In the genomic region with DNA sequence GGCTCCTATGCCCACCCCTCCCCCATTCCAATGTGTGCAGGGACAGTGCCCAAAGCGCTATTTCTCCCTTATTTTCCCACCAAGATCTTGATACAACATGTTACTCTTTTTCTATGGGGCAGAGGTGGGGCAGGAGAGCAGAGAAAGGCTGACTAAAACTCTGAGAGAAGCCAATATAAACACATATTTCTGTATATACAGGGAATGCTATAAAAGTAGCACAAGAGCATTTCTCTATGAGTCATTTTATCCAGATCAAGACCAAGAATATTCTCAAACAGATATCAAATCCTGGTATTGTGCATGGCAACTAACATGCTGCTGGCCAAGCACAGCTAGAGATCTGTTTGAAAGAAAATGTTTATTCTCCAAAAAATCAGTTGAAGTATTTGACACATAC, we compare ENCODE assay signal across 15 cellular contexts. TPM values are rescaled to one million over a fixed set of nuclear protein-coding genes. Genes with fewer than 3 reads are reported as not detected.
DNase-seq lines count a peak whose midpoint lies in the region; ATAC-seq and TF ChIP-seq lines count a peak whose summit lies in the region.
"Had no signal": no experiment of that assay in that cellular context is flagged by ENCODE, and none has a peak within 500 bp of the region (broad histone marks: within the 10 kb centered on the region; RNA-seq: fewer than 3 reads in every experiment).

No MANE protein-coding gene starts in this region.

- DNase-seq in MCF 10A (ENCODE audit: unreplicated experiment) = peak; percentile 89
- DNase-seq in breast epithelium (ENCODE audit: low spot score in 2 of 2) = no peak
- no peak for DNase-seq in T-helper 17 cell
- DNase-seq in fibroblast of mammary gland (ENCODE audit: low read depth) = peak; percentile 82
- DNase-seq in thoracic aorta (ENCODE audit: low spot score) = no peak
- DNase-seq in NOMO-1 treated with dmso at 0.1 percent for 144 hours (lab: John Stamatoyannopoulos, UW; ENCODE audit: unreplicated experiment) = no peak
- no peak for DNase-seq in Karpas-422
- DNase-seq in GM13977 (ENCODE audit: low spot score) = no peak
- DNase-seq: activated CD8-positive, alpha-beta T cell treated with anti-CD3 and anti-CD28 coated beads for 36 hours; BE2C; hypothalamus; KBM-7; NCI-H446 treated with DMSO at 0.1 percent for 48 hours; spleen had no signal

- no peaks in the 10 kb centered on the region; the same call in 1 of the 2 replicates for H4K20me1 ChIP-seq in Karpas-422 (ENCODE audit: insufficient read depth, low read depth, low read length)

- H3K4me1 ChIP-seq in breast epithelium (no peaks in the 10 kb centered on the region), thoracic aorta (ENCODE audit: control insufficient read depth in 1 of 2, low read depth in 2 of 2) (peaks cover 55 to 69% of the 10 kb centered on the region in 2 donors), Karpas-422 (ENCODE audit: low read length) (peaks cover 28% of the 10 kb centered on the region)
- H3K4me1 ChIP-seq: BE2C had no signal

- H3K27me3 Mint-ChIP-seq in MCF 10A (ENCODE audit: insufficient read depth, unreplicated experiment) (no peaks in the 10 kb centered on the region), T-helper 17 cell (no peaks in the 10 kb centered on the region)
- H3K27me3 Mint-ChIP-seq: activated CD8-positive, alpha-beta T cell treated with anti-CD3 and anti-CD28 coated beads for 36 hours had no signal

- H3K27me3 ChIP-seq in breast epithelium = no peaks in the 10 kb centered on the region
- no peaks in the 10 kb centered on the region for H3K27me3 ChIP-seq in thoracic aorta (replicated peaks; ENCODE audit: insufficient read depth)
- no peaks in the 10 kb centered on the region for H3K27me3 ChIP-seq in Karpas-422 (ENCODE audit: low read length)
- H3K27me3 ChIP-seq: BE2C, spleen had no signal

- no peak for TF ChIP-seq POLR2A in breast epithelium (IDR thresholded peaks at IDR 0.05)

- H3K27ac ChIP-seq in breast epithelium (no peak overlapping the region), thoracic aorta (peak overlapping the region in 1 of 2 donors; percentile 58), Karpas-422 (ENCODE audit: low read length) (no peak overlapping the region)

- no peak for ATAC-seq in T-helper 17 cell
- no peak for ATAC-seq in thoracic aorta (ENCODE audit: insufficient number of reproducible peaks, low FRiP score, low read depth)
- ATAC-seq: activated CD8-positive, alpha-beta T cell treated with anti-CD3 and anti-CD28 coated beads for 36 hours; stimulated activated effector memory CD8-positive, alpha-beta T cell treated with anti-CD3 and anti-CD28 coated beads, Interleukin-12 subunit alpha, Interleukin-12 subunit beta, amount 100 ng/mL, for 72 hours had no signal

- TF ChIP-seq CTCF in MCF 10A (IDR thresholded peaks at IDR 0.05; ENCODE audit: unreplicated experiment) (no peak), breast epithelium (IDR thresholded peaks at IDR 0.05) (no peak), fibroblast of mammary gland (conservative IDR thresholded peaks at IDR 0.05; ENCODE audit: control insufficient read depth, insufficient read depth, low read depth, low read length) (no peak), thoracic aorta (IDR thresholded peaks at IDR 0.05) (no peak), GM13977 (IDR thresholded peaks at IDR 0.05; ENCODE audit: extremely low read depth, insufficient read depth, missing control alignments) (no peak)

- H3K36me3 Mint-ChIP-seq in MCF 10A (ENCODE audit: insufficient read depth, unreplicated experiment) (peaks cover 97% of the 10 kb centered on the region), T-helper 17 cell (ENCODE audit: low read depth) (peaks cover 3% of the 10 kb centered on the region)

- in situ Hi-C loops in GM13977 (cut with MboI; ENCODE audit: low pct_unique_long_range_greater_than_20kb, low sequenced_read_pairs, unreplicated experiment) = no loop called here

- no peaks in the 10 kb centered on the region for H3K36me3 ChIP-seq in breast epithelium
- H3K36me3 ChIP-seq in thoracic aorta = peaks cover 21% of the 10 kb centered on the region
- peaks cover 58% of the 10 kb centered on the region for H3K36me3 ChIP-seq in Karpas-422 (ENCODE audit: insufficient read depth, low read length)

- no peak overlapping the region for H3K9ac ChIP-seq in Karpas-422 (ENCODE audit: low read length)

- intact Hi-C loops in MCF 10A (cut with micrococcal nuclease) (loop anchor here (1.0 kb wide), 1 partner anchor 30 kb away; no protein-coding TSS in a partner anchor), breast epithelium (cut with DNase I; ENCODE audit: low total_unique reads) (no loop called here)

- peaks cover 38% of the 10 kb centered on the region for H3K4me1 Mint-ChIP-seq in MCF 10A (ENCODE audit: insufficient read depth, unreplicated experiment)
- H3K4me1 Mint-ChIP-seq in T-helper 17 cell = peaks cover 38% of the 10 kb centered on the region

- POLR2A ChIA-PET in MCF 10A (lab: Yijun Ruan, JAX) = interaction anchor here (0.7 to 16.5 kb wide), 15 partner anchors 9 to 97 kb away, joined by 3 to 800 read pairs (median 3); partner anchors contain the start of gene NVL

- H3K4me2 ChIP-seq in Karpas-422 (ENCODE audit: low read depth, low read length, poor library complexity, severe bottlenecking) = no peak overlapping the region

- CTCF ChIA-PET in MCF 10A (lab: Yijun Ruan, JAX) = interaction anchor here (1.1 to 18.1 kb wide), 3 partner anchors 19 to 86 kb away, joined by 3 to 418 read pairs (median 4); no protein-coding TSS in a partner anchor

- H3K79me2 ChIP-seq in Karpas-422 (ENCODE audit: low read length) = peaks cover 80% of the 10 kb centered on the region

- peak overlapping the region; percentile 43 for H3K4me3 Mint-ChIP-seq in MCF 10A (ENCODE audit: unreplicated experiment)
- peak overlapping the region; percentile 31 for H3K4me3 Mint-ChIP-seq in T-helper 17 cell
- H3K4me3 Mint-ChIP-seq: activated CD8-positive, alpha-beta T cell treated with anti-CD3 and anti-CD28 coated beads for 36 hours; stimulated activated effector memory CD8-positive, alpha-beta T cell treated with anti-CD3 and anti-CD28 coated beads, Interleukin-12 subunit alpha, Interleukin-12 subunit beta, amount 100 ng/mL, for 72 hours had no signal

- no peak overlapping the region for H2AFZ ChIP-seq in Karpas-422 (ENCODE audit: low read length)

- H3K4me3 ChIP-seq in breast epithelium (no peak overlapping the region), fibroblast of mammary gland (ENCODE audit: control insufficient read depth, low read depth, low read length) (no peak overlapping the region), thoracic aorta (peak overlapping the region; percentile 14), Karpas-422 (ENCODE audit: low read length) (no peak overlapping the region)
- H3K4me3 ChIP-seq: spleen had no signal

- no peaks in the 10 kb centered on the region for H3K9me2 ChIP-seq in Karpas-422 (replicated peaks; ENCODE audit: insufficient read depth, low read length)

- peak overlapping the region; percentile 53 for H3K27ac Mint-ChIP-seq in MCF 10A (ENCODE audit: low read depth, unreplicated experiment)
- H3K27ac Mint-ChIP-seq in T-helper 17 cell = no peak overlapping the region
- H3K27ac Mint-ChIP-seq: stimulated activated effector memory CD8-positive, alpha-beta T cell treated with anti-CD3 and anti-CD28 coated beads, Interleukin-12 subunit alpha, Interleukin-12 subunit beta, amount 100 ng/mL, for 72 hours had no signal

- BruUV-seq in MCF 10A (replicated peaks; lab: Mats Ljungman, UMichigan) = no TSS peak

- no peaks in the 10 kb centered on the region for H3K9me3 Mint-ChIP-seq in MCF 10A (ENCODE audit: unreplicated experiment)
- H3K9me3 Mint-ChIP-seq: activated CD8-positive, alpha-beta T cell treated with anti-CD3 and anti-CD28 coated beads for 36 hours; stimulated activated effector memory CD8-positive, alpha-beta T cell treated with anti-CD3 and anti-CD28 coated beads, Interleukin-12 subunit alpha, Interleukin-12 subunit beta, amount 100 ng/mL, for 72 hours had no signal

- no peaks in the 10 kb centered on the region for H3K9me3 ChIP-seq in breast epithelium
- H3K9me3 ChIP-seq in T-helper 17 cell (ENCODE audit: control insufficient read depth, low read length, poor library complexity, severe bottlenecking) = no peaks in the 10 kb centered on the region
- no peaks in the 10 kb centered on the region for H3K9me3 ChIP-seq in thoracic aorta
- no peaks in the 10 kb centered on the region for H3K9me3 ChIP-seq in Karpas-422 (ENCODE audit: low read length)
- H3K9me3 ChIP-seq: BE2C, spleen had no signal

RNA-seq across cellular contexts. Expression of gene WDR26, which starts 7.3 kb away (rescaled TPM):
- total RNA-seq in MCF 10A (2022) = 149 and 156 TPM in 2 replicates
- total RNA-seq in breast epithelium = 100 to 1,000 TPM in 2 of 3 donors, 10 to 100 TPM in 1; 88.5 to 108 (median 108) TPM
- total RNA-seq in T-helper 17 cell = 100 to 1,000 TPM; 157 to 176 TPM
- total RNA-seq in thoracic aorta = 10 to 100 TPM; 71.5 to 85.9 TPM
- 66.3 and 95.2 TPM in 2 replicates for total RNA-seq in Karpas-422 (2014; rRNA removed; shearing (Covaris generic); ENCODE audit: low replicate concordance)

Comparison
In these comparisons a context has a peak if more than half of its experiments do, and no peak if none do; other contexts are left out.
1. DNase-seq: peak in MCF 10A (single experiment) and fibroblast of mammary gland (single experiment); none in breast epithelium (0 of 2), T-helper 17 cell (0 of 3), thoracic aorta (single experiment), NOMO-1 treated with dmso at 0.1 percent for 144 hours (single experiment), Karpas-422 (single experiment) and GM13977 (single experiment).